In genomic region chr10:119176166-119176565, GRCh38 we compare ENCODE assay signal across 1 cellular context.
TF ChIP-seq lines count a peak whose summit lies in the region.

No MANE protein-coding gene starts in this region.

TF ChIP-seq in WTC11, 78 proteins besides CTCF, POLR2A, EP300 and RAD21 (continued from another document):
- TF ChIP-seq, protein P1, sequence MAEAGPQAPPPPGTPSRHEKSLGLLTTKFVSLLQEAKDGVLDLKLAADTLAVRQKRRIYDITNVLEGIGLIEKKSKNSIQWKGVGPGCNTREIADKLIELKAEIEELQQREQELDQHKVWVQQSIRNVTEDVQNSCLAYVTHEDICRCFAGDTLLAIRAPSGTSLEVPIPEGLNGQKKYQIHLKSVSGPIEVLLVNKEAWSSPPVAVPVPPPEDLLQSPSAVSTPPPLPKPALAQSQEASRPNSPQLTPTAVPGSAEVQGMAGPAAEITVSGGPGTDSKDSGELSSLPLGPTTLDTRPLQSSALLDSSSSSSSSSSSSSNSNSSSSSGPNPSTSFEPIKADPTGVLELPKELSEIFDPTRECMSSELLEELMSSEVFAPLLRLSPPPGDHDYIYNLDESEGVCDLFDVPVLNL (CRISPR knock-in tag; IDR thresholded peaks at IDR 0.05; ENCODE audit: borderline replicate concordance, low read depth) = no peak
- TF ChIP-seq ZNF416 (CRISPR knock-in tag; IDR thresholded peaks at IDR 0.05) = no peak
- TF ChIP-seq TEAD1 (CRISPR knock-in tag; IDR thresholded peaks at IDR 0.05) = no peak
- TF ChIP-seq NFYB (CRISPR knock-in tag; conservative IDR thresholded peaks at IDR 0.05; ENCODE audit: low read depth) = no peak
TF ChIP-seq in WTC11: peak in this region for 0.
